8 cellular contexts compared by ENCODE assay signal in genomic region chr1:8702121-8702520, GRCh38.
DNase-seq lines count a peak whose midpoint lies in the region; ATAC-seq, FAIRE-seq and TF ChIP-seq lines count a peak whose summit lies in the region.

No MANE protein-coding gene starts in this region.

- H3K36me3 Mint-ChIP-seq in central memory CD8-positive, alpha-beta T cell (ENCODE audit: insufficient read depth): peaks cover 6% of the 10 kb centered on the region

- H3K4me3 Mint-ChIP-seq in central memory CD8-positive, alpha-beta T cell: peak overlapping the region; percentile 84

- H3K23ac ChIP-seq in mesendoderm (ENCODE audit: low read length): no peak overlapping the region

- no peaks in the 10 kb centered on the region for H3K36me3 ChIP-seq in mesendoderm (ENCODE audit: control insufficient read depth, insufficient read depth, low read length)

- H3K27ac Mint-ChIP-seq in central memory CD8-positive, alpha-beta T cell (ENCODE audit: low read depth): no peak overlapping the region

- no peak for FAIRE-seq in urothelium cell line (lab: Jason Lieb, UNC)

- no peaks in the 10 kb centered on the region for H3K27me3 ChIP-seq in mesendoderm (ENCODE audit: insufficient read depth, low read length, poor library complexity)

- DNase-seq in ACHN: peak; percentile 52
- no peak for DNase-seq in GM12864 (ENCODE audit: low read depth)
- DNase-seq in NCI-H82 treated with DMSO at 0.1 percent for 48 hours (lab: John Stamatoyannopoulos, UW; ENCODE audit: unreplicated experiment): peak; percentile 39
- no peak for DNase-seq in central memory CD8-positive, alpha-beta T cell (ENCODE audit: low spot score in 2 of 2)
- DNase-seq in mesendoderm: peak; percentile 86
- DNase-seq in urothelium cell line (ENCODE audit: low spot score): peak; percentile 20
- DNase-seq in T1000 (lab: John Stamatoyannopoulos, UW): no peak
- no peak for DNase-seq in omental fat pad (ENCODE audit: low spot score)

- peaks cover 33% of the 10 kb centered on the region for H3K4me1 Mint-ChIP-seq in central memory CD8-positive, alpha-beta T cell

- H3K9ac ChIP-seq in mesendoderm (ENCODE audit: low read length): peak overlapping the region; percentile 90

- H2BK15ac ChIP-seq in mesendoderm (replicated peaks; ENCODE audit: low read depth): no peak overlapping the region

- no peak overlapping the region for H2AK5ac ChIP-seq in mesendoderm (ENCODE audit: low read length)

- no peak overlapping the region for H2BK5ac ChIP-seq in mesendoderm (ENCODE audit: low read length)

- H3K18ac ChIP-seq in mesendoderm (ENCODE audit: low read length): peak overlapping the region; percentile 20

- no peak overlapping the region for H2BK120ac ChIP-seq in mesendoderm (ENCODE audit: low read depth, low read length)

- H3K9me3 Mint-ChIP-seq in central memory CD8-positive, alpha-beta T cell: no peaks in the 10 kb centered on the region

- H4K8ac ChIP-seq in mesendoderm (ENCODE audit: low read depth, low read length): no peak overlapping the region

- ATAC-seq in central memory CD8-positive, alpha-beta T cell (replicated peaks; ENCODE audit: extremely low read depth, poor library complexity, severe bottlenecking): no peak
- no peak for ATAC-seq in omental fat pad (ENCODE audit: low FRiP score)

- H3K4me2 ChIP-seq in mesendoderm (ENCODE audit: low read length): peak overlapping the region; percentile 53

- peaks cover 3% of the 10 kb centered on the region for H3K79me1 ChIP-seq in mesendoderm (ENCODE audit: low read length)

- H3K4me3 ChIP-seq in GM12864 (ENCODE audit: low read depth, low read length) (peak overlapping the region; percentile 75), mesendoderm (ENCODE audit: low read length) (peak overlapping the region; percentile 57)

- H3K4me1 ChIP-seq in mesendoderm (ENCODE audit: control insufficient read depth, low read depth, low read length): peaks cover 4% of the 10 kb centered on the region

- WGBS in mesendoderm (ENCODE audit: extremely low coverage, insufficient coverage, low lambda C conversion rate): no CpG with 5 or more reads among the region's 9 CpGs

- H3K4ac ChIP-seq in mesendoderm (ENCODE audit: low read depth, low read length): no peak overlapping the region

- H3K27me3 Mint-ChIP-seq in central memory CD8-positive, alpha-beta T cell: peaks cover 44% of the 10 kb centered on the region

- peaks cover 46% of the 10 kb centered on the region for H3K79me2 ChIP-seq in mesendoderm (ENCODE audit: control insufficient read depth, insufficient read depth, low read length)

- TF ChIP-seq CTCF in GM12864 (IDR thresholded peaks at IDR 0.05; ENCODE audit: low read depth, low read length, missing control alignments): no peak
- TF ChIP-seq CTCF in omental fat pad (IDR thresholded peaks at IDR 0.05): no peak

- in situ Hi-C loops in ACHN (cut with HindIII; ENCODE audit: low pct_ligation_motif_present, low pct_unique_long_range_greater_than_20kb, low sequenced_read_pairs): no loop called here

- no peak overlapping the region for H4K5ac ChIP-seq in mesendoderm (ENCODE audit: low read length)

- peak overlapping the region; percentile 59 for H3K27ac ChIP-seq in mesendoderm (ENCODE audit: low read depth, low read length)

- H3K56ac ChIP-seq in mesendoderm (ENCODE audit: low read length): peak overlapping the region; percentile 89

Comparison
In these comparisons a context has a peak if more than half of its experiments do, and no peak if none do; other contexts are left out.
1. DNase-seq: peak in ACHN (single experiment), NCI-H82 treated with DMSO at 0.1 percent for 48 hours (single experiment), mesendoderm (single experiment) and urothelium cell line (single experiment); none in GM12864 (single experiment), central memory CD8-positive, alpha-beta T cell (0 of 2), T1000 (single experiment) and omental fat pad (single experiment).